In genomic region chr6:129707882-129708495, GRCh38 we compare ENCODE assay signal across 1 cellular context.
A peak's percentile ranks its signal among the peaks of the same experiment; 100 is the strongest.
TF ChIP-seq lines count a peak whose summit lies in the region.

No MANE protein-coding gene starts in this region.

TF ChIP-seq in HepG2, 621 proteins besides CTCF, POLR2A, EP300 and RAD21 (continued from another document and continues in another):
- TF ChIP-seq AKNA (CRISPR knock-in tag; IDR thresholded peaks at IDR 0.05; ENCODE audit: borderline replicate concordance), result no peak
- TF ChIP-seq ZNF281 (CRISPR knock-in tag; IDR thresholded peaks at IDR 0.05; ENCODE audit: borderline replicate concordance), result no peak
- peak; percentile 59; the same call in 1 of the 2 replicates for TF ChIP-seq HDAC1 (CRISPR knock-in tag; IDR thresholded peaks at IDR 0.05)
- no peak for TF ChIP-seq KAT8 (CRISPR knock-in tag; IDR thresholded peaks at IDR 0.05)
- peak; percentile 42 for TF ChIP-seq PAXIP1 (CRISPR knock-in tag; conservative IDR thresholded peaks at IDR 0.05)
- TF ChIP-seq STAG1 (CRISPR knock-in tag; IDR thresholded peaks at IDR 0.05), result no peak
- TF ChIP-seq AFF4 (CRISPR knock-in tag; IDR thresholded peaks at IDR 0.05), result no peak
- TF ChIP-seq ARID5B (CRISPR knock-in tag; IDR thresholded peaks at IDR 0.05), result 0 out of 2 replicates have a peak, but pooled peaks have one; percentile 17
- TF ChIP-seq ZNF33A (CRISPR knock-in tag; IDR thresholded peaks at IDR 0.05; ENCODE audit: borderline replicate concordance), result no peak
- TF ChIP-seq ZNF501 (CRISPR knock-in tag; IDR thresholded peaks at IDR 0.05), result peak; percentile 90
- TF ChIP-seq RCOR2 (CRISPR knock-in tag; IDR thresholded peaks at IDR 0.05), result no peak
- no peak for TF ChIP-seq ZNF44 (CRISPR knock-in tag; IDR thresholded peaks at IDR 0.05)
- TF ChIP-seq USF2 (IDR thresholded peaks at IDR 0.05; ENCODE audit: low read depth, low read length), result no peak
- no peak for TF ChIP-seq USF2 (CRISPR knock-in tag; IDR thresholded peaks at IDR 0.05; ENCODE audit: borderline replicate concordance)
- no peak for TF ChIP-seq ZNF275 (CRISPR knock-in tag; IDR thresholded peaks at IDR 0.05; ENCODE audit: borderline replicate concordance)
- no peak for TF ChIP-seq NFIB (CRISPR knock-in tag; IDR thresholded peaks at IDR 0.05; ENCODE audit: borderline replicate concordance)
- no peak for TF ChIP-seq IRX3 (CRISPR knock-in tag; IDR thresholded peaks at IDR 0.05; ENCODE audit: borderline replicate concordance, low read depth)
- no peak for TF ChIP-seq NR3C1 (CRISPR knock-in tag; IDR thresholded peaks at IDR 0.05)
- no peak for TF ChIP-seq ETV5 (CRISPR knock-in tag; IDR thresholded peaks at IDR 0.05; ENCODE audit: borderline replicate concordance)
- TF ChIP-seq ZNF503 (CRISPR knock-in tag; IDR thresholded peaks at IDR 0.05), result 0 out of 2 replicates have a peak, but pooled peaks have one; percentile 27
- no peak for TF ChIP-seq GMEB2 (CRISPR knock-in tag; IDR thresholded peaks at IDR 0.05; ENCODE audit: low read depth)
- no peak for TF ChIP-seq HDAC6 (IDR thresholded peaks at IDR 0.05; ENCODE audit: low read depth, low read length)
- TF ChIP-seq ZFP37 (CRISPR knock-in tag; IDR thresholded peaks at IDR 0.05; ENCODE audit: borderline replicate concordance), result no peak
